Comparison of ENCODE assay signal across 1 cellular context in genomic region chr6:136790411-136791295, GRCh38.
TF ChIP-seq lines count a peak whose summit lies in the region.

No MANE protein-coding gene starts in this region.

TF ChIP-seq in H1, 55 proteins besides CTCF, POLR2A, EP300 and RAD21 (continued from another document):
- TF ChIP-seq, protein P1, sequence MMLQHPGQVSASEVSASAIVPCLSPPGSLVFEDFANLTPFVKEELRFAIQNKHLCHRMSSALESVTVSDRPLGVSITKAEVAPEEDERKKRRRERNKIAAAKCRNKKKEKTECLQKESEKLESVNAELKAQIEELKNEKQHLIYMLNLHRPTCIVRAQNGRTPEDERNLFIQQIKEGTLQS (IDR thresholded peaks at IDR 0.05; ENCODE audit: insufficient read depth, low read depth, low read length), result no peak
- TF ChIP-seq SP1 (IDR thresholded peaks at IDR 0.05; ENCODE audit: low read depth, low read length) (no peak), SP4 (IDR thresholded peaks at IDR 0.05; ENCODE audit: low read length) (no peak)
